8 cellular contexts compared by ENCODE assay signal in genomic region chr12:118010903-118011302, GRCh38. TPM values are rescaled to one million over a fixed set of nuclear protein-coding genes. Genes with fewer than 3 reads are reported as not detected.
"Had no signal": no experiment of that assay in that cellular context is flagged by ENCODE, and none has a peak within 500 bp of the region (broad histone marks: within the 10 kb centered on the region; RNA-seq: fewer than 3 reads in every experiment).

No MANE protein-coding gene starts in this region.

- H3K4me2 ChIP-seq: KMS-11 had no signal

- DNase-seq: IMR-90, KBM-7, KG1 had no signal

- H3K9ac ChIP-seq: KMS-11 had no signal

- FAIRE-seq: HTR-8/SVneo had no signal

- H3K27ac ChIP-seq: HL-60, KMS-11 had no signal

RNA-seq across cellular contexts. Expression of gene KSR2, which starts 42.1 kb away (rescaled TPM):
- total RNA-seq: HT1080, IMR-90 had no signal
- polyA plus RNA-seq: IgD-negative memory B cell, IMR-90 had no signal
